Comparison of ENCODE assay signal across 8 cellular contexts in genomic region chr2:152611458-152612231, GRCh38.
DNase-seq lines count a peak whose midpoint lies in the region; ATAC-seq and TF ChIP-seq lines count a peak whose summit lies in the region.

No MANE protein-coding gene starts in this region.

- no peak overlapping the region for H2AFZ ChIP-seq in SU-DHL-6 (ENCODE audit: low read depth, low read length, severe bottlenecking)

- in situ Hi-C loops in HAP-1 (cut with MboI; ENCODE audit: low sequenced_read_pairs), result no loop called here

- no peaks in the 10 kb centered on the region for H3K4me1 ChIP-seq in HAP-1

- no peaks in the 10 kb centered on the region for H3K27me3 ChIP-seq in SU-DHL-6 (ENCODE audit: low read length)
- no peaks in the 10 kb centered on the region for H3K27me3 ChIP-seq in HAP-1 (ENCODE audit: low read depth)

- H3K27ac ChIP-seq in SU-DHL-6 (ENCODE audit: low read depth, low read length), result no peak overlapping the region

- no peaks in the 10 kb centered on the region for H3K36me3 ChIP-seq in SU-DHL-6 (ENCODE audit: low read length)
- no peaks in the 10 kb centered on the region for H3K36me3 ChIP-seq in HAP-1 (replicated peaks)

- H3K4me3 ChIP-seq in SU-DHL-6 (ENCODE audit: insufficient read depth, low read length, poor library complexity, severe bottlenecking) (no peak overlapping the region), HAP-1 (no peak overlapping the region)

- CTCF ChIA-PET in Calu3 (lab: Charles Lee), result interaction anchor here (0.6 kb wide), 2 partner anchors 210 to 1190 kb away, joined by 3 read pairs; no protein-coding TSS in a partner anchor

- no TSS peak for BruUV-seq in Calu3 (replicated peaks; lab: Mats Ljungman, UMichigan)

- H3F3A ChIP-seq in SU-DHL-6 (ENCODE audit: insufficient read depth), result no peaks in the 10 kb centered on the region

- no peaks in the 10 kb centered on the region for H3K27me3 Mint-ChIP-seq in Calu3 (ENCODE audit: unreplicated experiment)

- no peaks in the 10 kb centered on the region for H3K79me2 ChIP-seq in SU-DHL-6 (ENCODE audit: insufficient read depth, low read length)

- no peaks in the 10 kb centered on the region for H3K9me3 Mint-ChIP-seq in Calu3 (ENCODE audit: low read depth, unreplicated experiment)

- ATAC-seq in GM19328 (IDR thresholded peaks at IDR 0.05; ENCODE audit: unreplicated experiment) (peak; percentile 60), HG03175 (IDR thresholded peaks at IDR 0.05; ENCODE audit: unreplicated experiment) (peak; percentile 85)
- ATAC-seq in stimulated activated naive CD8-positive, alpha-beta T cell treated with anti-CD3 and anti-CD28 coated beads, Interleukin-15, Interleukin-2, amounts not matched to agents 100 U/mL and 50 U/mL, for 24 hours, result peak; percentile 40

- TF ChIP-seq CTCF in SU-DHL-6 (IDR thresholded peaks at IDR 0.05; ENCODE audit: insufficient read depth, low read length, poor library complexity, severe bottlenecking) (no peak), Calu3 (IDR thresholded peaks at IDR 0.05; ENCODE audit: unreplicated experiment) (no peak)

- H3K4me1 Mint-ChIP-seq in Calu3 (ENCODE audit: low read depth, unreplicated experiment), result peaks cover 17% of the 10 kb centered on the region

- intact Hi-C loops in Calu3 (cut with micrococcal nuclease; ENCODE audit: unreplicated experiment), result no loop called here

- H3K4me2 ChIP-seq in SU-DHL-6 (ENCODE audit: low read depth, low read length, poor library complexity, severe bottlenecking), result peak overlapping the region; percentile 33

- no peak overlapping the region for H3K4me3 Mint-ChIP-seq in Calu3 (ENCODE audit: low read depth, unreplicated experiment)

- no peaks in the 10 kb centered on the region for H3K9me2 ChIP-seq in SU-DHL-6 (replicated peaks; ENCODE audit: insufficient read depth, low read length)

- no peak overlapping the region for H3K9ac ChIP-seq in SU-DHL-6 (ENCODE audit: low read length)

- H3K9me3 ChIP-seq in SU-DHL-6 (ENCODE audit: insufficient read depth, low read length) (no peaks in the 10 kb centered on the region), HAP-1 (no peaks in the 10 kb centered on the region)

- H3K36me3 Mint-ChIP-seq in Calu3 (ENCODE audit: insufficient read depth, unreplicated experiment), result peaks cover 4% of the 10 kb centered on the region

- H3K27ac Mint-ChIP-seq in Calu3 (ENCODE audit: unreplicated experiment), result no peak overlapping the region

- peak; percentile 67 for DNase-seq in AG08395 (ENCODE audit: low spot score)
- DNase-seq in glomerular visceral epithelial cell (ENCODE audit: extremely low spot score), result peak; percentile 67
- no peak for DNase-seq in stimulated activated naive CD8-positive, alpha-beta T cell treated with anti-CD3 and anti-CD28 coated beads, Interleukin-15, Interleukin-2, amounts not matched to agents 100 U/mL and 50 U/mL, for 24 hours
- no peak for DNase-seq in Calu3
- DNase-seq in HAP-1 (ENCODE audit: low spot score in 2 of 2), result no peak

- H4K20me1 ChIP-seq in SU-DHL-6 (ENCODE audit: low read depth, low read length), result no peaks in the 10 kb centered on the region

Comparison
In these comparisons a context has a peak if more than half of its experiments do, and no peak if none do; other contexts are left out.
1. DNase-seq: peak in AG08395 (single experiment) and glomerular visceral epithelial cell (single experiment); none in stimulated activated naive CD8-positive, alpha-beta T cell treated with anti-CD3 and anti-CD28 coated beads, Interleukin-15, Interleukin-2, amounts not matched to agents 100 U/mL and 50 U/mL, for 24 hours (single experiment), Calu3 (single experiment) and HAP-1 (0 of 2).
2. Peak in every context shown above with its lines, with median percentiles within 50 percentile points of each other: ATAC-seq.